8 cellular contexts compared by ENCODE assay signal in genomic region chr16:70018254-70018653, GRCh38.
DNase-seq lines count a peak whose midpoint lies in the region; ATAC-seq and TF ChIP-seq lines count a peak whose summit lies in the region.

No MANE protein-coding gene starts in this region.

- TF ChIP-seq CTCF in NB4 (IDR thresholded peaks at IDR 0.05; ENCODE audit: low read depth, low read length): peak; percentile 36
- TF ChIP-seq CTCF in heart left ventricle (IDR thresholded peaks at IDR 0.05): peak in 6 of 12 donors; percentile 13 to 34 (median 23)
- no peak for TF ChIP-seq CTCF in lower leg skin (IDR thresholded peaks at IDR 0.05)

- 24 to 36% (median 24%) methylated on average over 6 of the region's 6 CpGs for WGBS in heart left ventricle, 4 donors
- 41 to 45% methylated on average over 6 of the region's 6 CpGs for WGBS in lower leg skin, 2 donors

- no peaks in the 10 kb centered on the region for H3K4me1 ChIP-seq in heart left ventricle

- no peak overlapping the region for H3K27ac ChIP-seq in heart left ventricle

- H3K4me1 Mint-ChIP-seq in stimulated activated effector memory CD8-positive, alpha-beta T cell treated with anti-CD3 and anti-CD28 coated beads, Interleukin-12 subunit alpha, Interleukin-12 subunit beta, amount 100 ng/mL, for 72 hours: no peaks in the 10 kb centered on the region

- TF ChIP-seq POLR2A in NB4 (IDR thresholded peaks at IDR 0.05; ENCODE audit: extremely low read depth, insufficient read length) (no peak), heart left ventricle (IDR thresholded peaks at IDR 0.05) (no peak), lower leg skin (IDR thresholded peaks at IDR 0.05) (no peak)

- ATAC-seq in heart left ventricle (peak; percentile 66 to 92 (median 86)), GM19328 (IDR thresholded peaks at IDR 0.05; ENCODE audit: unreplicated experiment) (no peak)
- ATAC-seq in stimulated activated effector memory CD8-positive, alpha-beta T cell treated with anti-CD3 and anti-CD28 coated beads, Interleukin-12 subunit alpha, Interleukin-12 subunit beta, amount 100 ng/mL, for 72 hours: peak; percentile 80

- no peaks in the 10 kb centered on the region for H3K27me3 ChIP-seq in heart left ventricle

- no peak overlapping the region for H3K27ac Mint-ChIP-seq in stimulated activated effector memory CD8-positive, alpha-beta T cell treated with anti-CD3 and anti-CD28 coated beads, Interleukin-12 subunit alpha, Interleukin-12 subunit beta, amount 100 ng/mL, for 72 hours

- H3K36me3 Mint-ChIP-seq in stimulated activated effector memory CD8-positive, alpha-beta T cell treated with anti-CD3 and anti-CD28 coated beads, Interleukin-12 subunit alpha, Interleukin-12 subunit beta, amount 100 ng/mL, for 72 hours: peaks cover 67% of the 10 kb centered on the region

- intact Hi-C loops in heart left ventricle (cut with DNase I) (no loop called here), lower leg skin (cut with DNase I; ENCODE audit: low total_unique reads) (no loop called here)

- H3K4me3 Mint-ChIP-seq in stimulated activated effector memory CD8-positive, alpha-beta T cell treated with anti-CD3 and anti-CD28 coated beads, Interleukin-12 subunit alpha, Interleukin-12 subunit beta, amount 100 ng/mL, for 72 hours: no peak overlapping the region

- H3K4me3 ChIP-seq in NB4 (ENCODE audit: low read depth, low read length) (no peak overlapping the region), heart left ventricle (no peak overlapping the region), lower leg skin (ENCODE audit: low read depth, poor library complexity, severe bottlenecking) (no peak overlapping the region)

- H3K9me3 Mint-ChIP-seq in stimulated activated effector memory CD8-positive, alpha-beta T cell treated with anti-CD3 and anti-CD28 coated beads, Interleukin-12 subunit alpha, Interleukin-12 subunit beta, amount 100 ng/mL, for 72 hours: no peaks in the 10 kb centered on the region

- DNase-seq in activated CD8-positive, alpha-beta memory T cell treated with anti-CD3 and anti-CD28 coated beads, Interleukin-2, amount 50 U/mL, for 1 hour (ENCODE audit: extremely low read depth): peak; percentile 16
- DNase-seq in activated CD8-positive, alpha-beta memory T cell treated with anti-CD3 and anti-CD28 coated beads for 24 hours: no peak
- DNase-seq in NB4 (ENCODE audit: low read depth): peak; percentile 35
- DNase-seq in activated T-cell treated with anti-CD3 and anti-CD28 coated beads for 24 hours (ENCODE audit: low read depth): peak; percentile 18
- peak in 3 of 5 donors; percentile 20 to 38 (median 23) for DNase-seq in heart left ventricle
- no peak for DNase-seq in stimulated activated effector memory CD8-positive, alpha-beta T cell treated with anti-CD3 and anti-CD28 coated beads, Interleukin-12 subunit alpha, Interleukin-12 subunit beta, amount 100 ng/mL, for 72 hours (ENCODE audit: low spot score in 2 of 2)
- DNase-seq in lower leg skin (ENCODE audit: low spot score in 2 of 2): no peak

- H3K36me3 ChIP-seq in heart left ventricle: peaks cover 0 to 76% (median 47%) of the 10 kb centered on the region in 9 donors

- H3K9me3 ChIP-seq in heart left ventricle: no peaks in the 10 kb centered on the region

Comparison
In these comparisons a context has a peak if more than half of its experiments do, and no peak if none do; other contexts are left out.
1. DNase-seq: peak in activated CD8-positive, alpha-beta memory T cell treated with anti-CD3 and anti-CD28 coated beads, Interleukin-2, amount 50 U/mL, for 1 hour (single experiment), NB4 (single experiment), activated T-cell treated with anti-CD3 and anti-CD28 coated beads for 24 hours (single experiment) and heart left ventricle (3 of 5); none in activated CD8-positive, alpha-beta memory T cell treated with anti-CD3 and anti-CD28 coated beads for 24 hours (single experiment), stimulated activated effector memory CD8-positive, alpha-beta T cell treated with anti-CD3 and anti-CD28 coated beads, Interleukin-12 subunit alpha, Interleukin-12 subunit beta, amount 100 ng/mL, for 72 hours (0 of 2) and lower leg skin (0 of 2).